ENCODE assay signal across 26 cellular contexts in the genomic region with DNA sequence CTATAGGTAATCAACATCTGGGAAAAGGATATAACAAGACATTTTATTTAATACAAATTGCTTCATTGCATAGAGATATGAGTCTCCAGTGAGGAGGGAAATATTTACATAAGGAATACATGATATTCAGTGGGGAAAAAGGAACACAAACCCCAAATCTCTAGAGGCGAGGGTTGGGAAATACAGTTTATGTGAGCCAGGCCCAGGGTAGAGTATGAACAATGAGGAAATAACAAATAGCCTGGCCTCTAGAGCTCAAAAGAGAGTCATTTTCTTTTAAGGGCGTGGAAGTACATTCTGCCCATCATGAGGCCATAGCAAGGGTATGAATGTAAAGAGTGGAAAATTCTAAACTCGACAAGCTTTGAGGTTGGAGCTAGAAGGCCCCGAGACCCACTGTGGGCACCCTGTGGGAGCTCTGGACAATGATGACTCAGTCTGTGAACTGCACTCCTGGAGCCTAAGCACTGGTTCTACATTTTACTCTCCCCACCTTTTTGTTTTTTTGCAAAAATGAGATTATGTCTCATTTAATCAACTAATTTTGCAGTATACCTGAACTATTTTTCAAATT. TPM values are rescaled to one million over a fixed set of nuclear protein-coding genes. Genes with fewer than 3 reads are reported as not detected.
DNase-seq lines count a peak whose midpoint lies in the region; ATAC-seq, FAIRE-seq and TF ChIP-seq lines count a peak whose summit lies in the region.
"Had no signal": no experiment of that assay in that cellular context is flagged by ENCODE, and none has a peak within 500 bp of the region (broad histone marks: within the 10 kb centered on the region; RNA-seq: fewer than 3 reads in every experiment).

No MANE protein-coding gene starts in this region.

- TF ChIP-seq CTCF in HepG2 (CRISPR knock-in tag; IDR thresholded peaks at IDR 0.05), result no peak
- no peak for TF ChIP-seq CTCF in right lobe of liver (IDR thresholded peaks at IDR 0.05)
- TF ChIP-seq CTCF in adrenal gland (IDR thresholded peaks at IDR 0.05), result no peak

- WGBS in HepG2 (ENCODE audit: low lambda C conversion rate), result 47% methylated on average over 4 of the region's 4 CpGs
- 84% methylated on average over 4 of the region's 4 CpGs for WGBS in right lobe of liver (ENCODE audit: insufficient coverage, low coverage, low lambda C conversion rate, missing lambda C conversion rate)
- WGBS in adrenal gland, 4 donors, result 83 to 92% (median 90%) methylated on average over 4 of the region's 4 CpGs

- H3K27me3 ChIP-seq in HepG2 (ENCODE audit: control insufficient read depth in 1 of 2, insufficient read depth in 2 of 2, low read length in 2 of 2), result no peaks in the 10 kb centered on the region; a peak in 1 of 5 replicates
- H3K27me3 ChIP-seq in right lobe of liver, result no peaks in the 10 kb centered on the region
- H3K27me3 ChIP-seq in adrenal gland, result no peaks in the 10 kb centered on the region
- H3K27me3 ChIP-seq: BLaER1, colonic mucosa had no signal

- DNase-seq in HepG2 (ENCODE audit: low spot score) (no peak), right lobe of liver (no peak), NOMO-1 treated with DMSO at 0.1 percent for 48 hours (lab: John Stamatoyannopoulos, UW; ENCODE audit: unreplicated experiment) (peak; percentile 63), fibroblast of peridontal ligament (ENCODE audit: extremely low read depth) (peak; percentile 90), hippocampal formation (lab: John Stamatoyannopoulos, UW) (no peak), epidermal melanocyte (ENCODE audit: insufficient read length, low spot score) (no peak), adrenal gland (no peak)
- DNase-seq: activated CD4-positive, alpha-beta memory T cell treated with anti-CD3 and anti-CD28 coated beads for 36 hours; activated CD8-positive, alpha-beta memory T cell treated with anti-CD3 and anti-CD28 coated beads, Interleukin-2, amount 50 U/mL, for 48 hours; colonic mucosa; DMS79; effector memory CD4-positive, alpha-beta T cell; H7; Karpas-422; kidney; NCI-H2029 treated with DMSO at 0.1 percent for 48 hours; NCI-H345; PC-3; SHP77; SW 1271 had no signal

- no peak for FAIRE-seq in HepG2 (lab: Jason Lieb, UNC)
- FAIRE-seq: kidney had no signal

- ATAC-seq in HepG2 (peak; percentile 39; the same call in 1 of the 3 replicates), right lobe of liver (no peak), GM18519 (IDR thresholded peaks at IDR 0.05; ENCODE audit: low FRiP score, unreplicated experiment) (no peak)
- ATAC-seq: activated CD4-positive, CD25-positive, alpha-beta regulatory T cell treated with anti-CD3 and anti-CD28 coated beads, Interleukin-2, amount 50 U/mL, for 24 hours; activated T-helper 17 cell treated with anti-CD3 and anti-CD28 coated beads, Interleukin-2, amount 50 U/mL, for 72 hours; PC-3 had no signal

- H3K9ac ChIP-seq in HepG2 (ENCODE audit: insufficient read depth, low read depth, low read length), result no peak overlapping the region
- H3K9ac ChIP-seq: BLaER1 had no signal

- CTCF ChIA-PET in HepG2 (lab: Yijun Ruan, JAX; ENCODE audit: low intra/inter-chr PET ratio, low total read pairs), result no interaction called here

- H3K4me2 ChIP-seq in HepG2 (ENCODE audit: low read depth, low read length), result peak overlapping the region; percentile 3; the same call in 1 of the 2 replicates
- H3K4me2 ChIP-seq: BLaER1 had no signal

- H3K4me3 ChIP-seq in HepG2 (replicated peaks in 1 of 3; ENCODE audit: insufficient read depth in 1 of 3, low read depth in 2 of 3, low read length in 3 of 3), result no peak overlapping the region
- no peak overlapping the region for H3K4me3 ChIP-seq in right lobe of liver
- no peak overlapping the region for H3K4me3 ChIP-seq in adrenal gland
- H3K4me3 ChIP-seq: BLaER1, colonic mucosa, lung, prostate gland had no signal

- BruUV-seq in HepG2 (replicated peaks; lab: Mats Ljungman, UMichigan), result no TSS peak

- H3K9me3 ChIP-seq in HepG2 (ENCODE audit: low read length), result peaks cover 12% of the 10 kb centered on the region; the same call in 1 of the 2 replicates
- peaks cover 0 to 5% (median 0%) of the 10 kb centered on the region in 4 donors for H3K9me3 ChIP-seq in right lobe of liver
- no peaks in the 10 kb centered on the region for H3K9me3 ChIP-seq in adrenal gland (replicated peaks in 1 of 3)
- H3K9me3 ChIP-seq: colonic mucosa, prostate gland had no signal

- H4K20me1 ChIP-seq in HepG2 (ENCODE audit: insufficient read depth, low read length), result no peaks in the 10 kb centered on the region
- H4K20me1 ChIP-seq: BLaER1 had no signal

- no peaks in the 10 kb centered on the region for H3K79me2 ChIP-seq in HepG2 (ENCODE audit: insufficient read depth, low read length)

- in situ Hi-C loops in HepG2 (cut with HindIII; ENCODE audit: extremely low pct_ligation_motif_present, low pct_unique_long_range_greater_than_20kb), result no loop called here

- TF ChIP-seq POLR2A in HepG2 (IDR thresholded peaks at IDR 0.05; ENCODE audit: insufficient read depth in 1 of 2, low read depth in 2 of 2, low read length in 2 of 2) (no peak), right lobe of liver (IDR thresholded peaks at IDR 0.05) (no peak), adrenal gland (IDR thresholded peaks at IDR 0.05) (no peak)

- peaks cover 31% of the 10 kb centered on the region for H3K4me1 ChIP-seq in HepG2 (ENCODE audit: insufficient read depth, low read length)
- no peaks in the 10 kb centered on the region for H3K4me1 ChIP-seq in right lobe of liver
- no peaks in the 10 kb centered on the region for H3K4me1 ChIP-seq in adrenal gland (replicated peaks in 1 of 2)
- H3K4me1 ChIP-seq: colonic mucosa, prostate gland had no signal

- TF ChIP-seq RAD21 in HepG2 (CRISPR knock-in tag; IDR thresholded peaks at IDR 0.05), result no peak

- H3K27ac ChIP-seq in HepG2 (ENCODE audit: extremely low read length, insufficient read depth, low read length) (no peak overlapping the region), right lobe of liver (no peak overlapping the region), adrenal gland (no peak overlapping the region)
- H3K27ac ChIP-seq: BLaER1, colonic mucosa, prostate gland had no signal

- intact Hi-C loops in HepG2 (cut with micrococcal nuclease; ENCODE audit: unreplicated experiment), result no loop called here
- intact Hi-C loops in right lobe of liver (cut with DNase I), result no loop called here
- intact Hi-C loops in adrenal gland (cut with DNase I), result no loop called here

- H3K36me3 ChIP-seq in HepG2 (replicated peaks in 1 of 2; ENCODE audit: control insufficient read depth in 1 of 2, insufficient read depth in 2 of 2, low read length in 2 of 2) (no peaks in the 10 kb centered on the region), right lobe of liver (no peaks in the 10 kb centered on the region), adrenal gland (replicated peaks in 1 of 2) (no peaks in the 10 kb centered on the region)
- H3K36me3 ChIP-seq: BLaER1, colonic mucosa, prostate gland had no signal

- POLR2A ChIA-PET in HepG2 (lab: Yijun Ruan, JAX), result no interaction called here

- H2AFZ ChIP-seq in HepG2 (ENCODE audit: low read length), result peak overlapping the region; percentile 54

- no peak for TF ChIP-seq EP300 in HepG2 (IDR thresholded peaks at IDR 0.05; ENCODE audit: low read depth in 2 of 2, low read length in 2 of 2)
- TF ChIP-seq EP300 in HepG2 (CRISPR knock-in tag; IDR thresholded peaks at IDR 0.05; ENCODE audit: borderline replicate concordance), result no peak

TF ChIP-seq in HepG2, 621 proteins besides CTCF, POLR2A, EP300 and RAD21:
- TF ChIP-seq ZNF678 (CRISPR knock-in tag; IDR thresholded peaks at IDR 0.05) (no peak), FOSL2 (CRISPR knock-in tag; IDR thresholded peaks at IDR 0.05) (0 out of 2 replicates have a peak, but pooled peaks have one; percentile 19)

RNA-seq across cellular contexts. Expression of gene IGF2BP2, which starts 27.8 kb away (rescaled TPM):
- total RNA-seq in HepG2 (2016; rRNA removed; fragmentation: Illumina TruSeq; extraction: Trizol) (46.0 and 46.3 TPM in 2 replicates), right lobe of liver (1 to 10 TPM in 5 of 6 experiments, under 1 TPM in 1; 0.99 to 3.0 (median 1.8) TPM), adrenal gland (10 to 100 TPM in 6 of 8 donors, 1 to 10 TPM in 2; 7.0 to 26.5 (median 17.9) TPM)
- 27.3 and 31.8 TPM in 2 replicates for total RNA-seq in HepG2 (2016; cell fraction: cytosol; rRNA removed; fragmentation: Illumina TruSeq; extraction: Trizol; ENCODE audit: low read depth)
- total RNA-seq in HepG2 (2016; cell fraction: insoluble cytoplasmic fraction; rRNA removed; fragmentation: Illumina TruSeq; extraction: Trizol), result 36.6 and 47.1 TPM in 2 replicates
- total RNA-seq in HepG2 (2016; cell fraction: membrane; rRNA removed; fragmentation: Illumina TruSeq; extraction: Trizol), result 57.4 and 59.2 TPM in 2 replicates
- total RNA-seq in HepG2 (2016; cell fraction: nucleus; rRNA removed; fragmentation: Illumina TruSeq; extraction: Trizol), result 59.9 and 71.5 TPM in 2 replicates
- polyA plus RNA-seq in HepG2 (2011; rRNA removed) (6.5 and 9.5 TPM in 2 replicates), adrenal gland (10 to 100 TPM in 2 of 3 donors, 1 to 10 TPM in 1; 8.4 to 24.7 (median 10.5) TPM)
- 3.6 and 6.7 TPM in 2 replicates for polyA plus RNA-seq in HepG2 (2011; cell fraction: cytosol; rRNA removed)
- polyA plus RNA-seq in HepG2 (2011; cell fraction: nucleus; rRNA removed), result 29.6 and 44.5 TPM in 2 replicates
- 93.3 and 101 TPM in 2 replicates for polyA plus RNA-seq in HepG2 (2012)
- 22.3 and 25.9 TPM in 2 replicates for polyA plus RNA-seq in HepG2 (2016; cell fraction: cytosol; fragmentation: Illumina TruSeq; extraction: Trizol; ENCODE audit: low read depth)
- polyA plus RNA-seq in HepG2 (2016; cell fraction: insoluble cytoplasmic fraction; fragmentation: Illumina TruSeq; extraction: Trizol; ENCODE audit: low read depth), result 65.2 and 84.9 TPM in 2 replicates
- 59.1 and 66.3 TPM in 2 replicates for polyA plus RNA-seq in HepG2 (2016; cell fraction: membrane; fragmentation: Illumina TruSeq; extraction: Trizol; ENCODE audit: low read depth)
- 115 and 116 TPM in 2 replicates for polyA plus RNA-seq in HepG2 (2016; cell fraction: nucleus; fragmentation: Illumina TruSeq; extraction: Trizol; ENCODE audit: insufficient read depth, low read depth)
- 11.7 TPM in 1 of 2 replicates, not detected in the other for polyA minus RNA-seq in HepG2 (2011; rRNA and poly(A)+ RNA removed; ENCODE audit: low replicate concordance)
- 13.2 and 23.5 TPM in 2 replicates for polyA minus RNA-seq in HepG2 (2011; cell fraction: cytosol; rRNA and poly(A)+ RNA removed)
- polyA minus RNA-seq in HepG2 (2011; cell fraction: nucleus; rRNA and poly(A)+ RNA removed), result 110 and 124 TPM in 2 replicates

Comparison
In these comparisons a context has a peak if more than half of its experiments do, and no peak if none do; other contexts are left out.
1. DNase-seq: peak in NOMO-1 treated with DMSO at 0.1 percent for 48 hours (single experiment) and fibroblast of peridontal ligament (single experiment); none in HepG2 (single experiment), right lobe of liver (0 of 3), hippocampal formation (0 of 2), epidermal melanocyte (single experiment) and adrenal gland (0 of 7).